In the genomic region with DNA sequence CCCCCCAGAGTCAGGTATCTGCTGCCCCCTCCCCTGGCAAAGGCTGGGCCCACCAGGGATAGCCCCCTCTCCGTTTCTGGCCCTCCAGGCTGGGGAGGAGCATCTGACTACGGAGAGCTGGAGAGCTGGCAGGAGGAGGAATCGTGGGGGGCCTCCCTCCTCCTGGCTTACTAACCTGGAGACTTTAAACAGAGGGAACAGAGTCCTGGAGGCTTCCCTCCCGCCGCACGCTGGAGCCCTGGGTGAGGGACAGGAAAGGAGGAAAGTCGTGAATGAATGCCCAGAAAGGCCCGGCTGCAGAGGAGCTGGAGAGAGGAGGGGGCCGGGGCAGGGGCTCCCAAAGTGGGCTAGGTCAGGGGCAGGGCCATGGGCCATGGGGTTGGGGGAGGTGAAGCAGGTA, we compare ENCODE assay signal across 18 cellular contexts. TPM values are rescaled to one million over a fixed set of nuclear protein-coding genes. Genes with fewer than 3 reads are reported as not detected.
DNase-seq lines count a peak whose midpoint lies in the region; ATAC-seq and TF ChIP-seq lines count a peak whose summit lies in the region.
"Had no signal": no experiment of that assay in that cellular context is flagged by ENCODE, and none has a peak within 500 bp of the region (broad histone marks: within the 10 kb centered on the region; RNA-seq: fewer than 3 reads in every experiment).

No MANE protein-coding gene starts in this region.

- peak overlapping the region; percentile 60 for H3K4me2 ChIP-seq in neural progenitor cell

- peak; percentile 66 for DNase-seq in H7
- DNase-seq in NT2/D1 (ENCODE audit: low read depth, low spot score), result no peak
- DNase-seq in ecto neural progenitor cell (ENCODE audit: low spot score), result peak; percentile 48
- DNase-seq in neural progenitor cell (ENCODE audit: low spot score), result peak; percentile 23
- DNase-seq in omental fat pad (ENCODE audit: low spot score), result no peak
- DNase-seq in NCI-H187 treated with DMSO at 0.1 percent for 48 hours (lab: John Stamatoyannopoulos, UW), result no peak
- no peak for DNase-seq in NCI-H2171 treated with DMSO at 0.1 percent for 48 hours (lab: John Stamatoyannopoulos, UW)
- DNase-seq: ACHN; BE2C; C1 segment of cervical spinal cord; CD4-positive, CD25-positive, alpha-beta regulatory T cell; CD8-positive, alpha-beta memory T cell; COR-L47; DMS 273 treated with DMSO at 0.1 percent for 48 hours; DMS53; DND-41; EL; HCEC 1CT had no signal

- H3K4me3 ChIP-seq in H7 (ENCODE audit: insufficient read depth, low read depth, low read length) (no peak overlapping the region), NT2/D1 (ENCODE audit: insufficient read length, low read depth) (no peak overlapping the region), neural progenitor cell (no peak overlapping the region)

- H3K79me2 ChIP-seq in neural progenitor cell (ENCODE audit: low read depth), result peaks cover 3% of the 10 kb centered on the region

- no peak overlapping the region for H3K4me3 Mint-ChIP-seq in neural progenitor cell
- H3K4me3 Mint-ChIP-seq: CD4-positive, CD25-positive, alpha-beta regulatory T cell; CD8-positive, alpha-beta memory T cell had no signal

- H3K36me3 ChIP-seq in H7 (replicated peaks; ENCODE audit: control insufficient read depth, insufficient read depth, low read length), result no peaks in the 10 kb centered on the region
- H3K36me3 ChIP-seq in NT2/D1 (ENCODE audit: insufficient read depth, insufficient read length, low read length), result no peaks in the 10 kb centered on the region
- no peaks in the 10 kb centered on the region for H3K36me3 ChIP-seq in neural progenitor cell
- H3K36me3 ChIP-seq: BE2C had no signal

- no peak for ATAC-seq in omental fat pad (ENCODE audit: low FRiP score)

- H3K9me3 ChIP-seq in NT2/D1 (ENCODE audit: insufficient read depth, low read length), result no peaks in the 10 kb centered on the region
- H3K9me3 ChIP-seq in neural progenitor cell (ENCODE audit: low read depth), result no peaks in the 10 kb centered on the region
- H3K9me3 ChIP-seq: BE2C had no signal

- H3K27me3 ChIP-seq in H7 (ENCODE audit: control insufficient read depth, insufficient read depth, low read length), result peaks cover 16% of the 10 kb centered on the region
- peaks cover 2% of the 10 kb centered on the region for H3K27me3 ChIP-seq in NT2/D1 (ENCODE audit: insufficient read depth, insufficient read length)
- no peaks in the 10 kb centered on the region for H3K27me3 ChIP-seq in neural progenitor cell
- H3K27me3 ChIP-seq: BE2C had no signal

- no peak overlapping the region for H3K27ac Mint-ChIP-seq in neural progenitor cell

- H3K4me1 ChIP-seq in NT2/D1 (ENCODE audit: insufficient read depth, insufficient read length) (peaks cover 70% of the 10 kb centered on the region), neural progenitor cell (peaks cover 53% of the 10 kb centered on the region)

- no peaks in the 10 kb centered on the region for H3K36me3 Mint-ChIP-seq in neural progenitor cell
- H3K36me3 Mint-ChIP-seq: CD4-positive, CD25-positive, alpha-beta regulatory T cell; CD8-positive, alpha-beta memory T cell had no signal

- TF ChIP-seq CTCF in neural progenitor cell (IDR thresholded peaks at IDR 0.05) (no peak), omental fat pad (IDR thresholded peaks at IDR 0.05) (no peak)

- peak overlapping the region; percentile 29 for H3K9ac ChIP-seq in NT2/D1 (ENCODE audit: insufficient read length, low read depth)
- H3K9ac ChIP-seq in neural progenitor cell, result no peak overlapping the region

- peaks cover 82% of the 10 kb centered on the region for H3K4me1 Mint-ChIP-seq in neural progenitor cell

- H3F3A ChIP-seq in neural progenitor cell (ENCODE audit: low read depth), result peaks cover 20% of the 10 kb centered on the region

- H3K27ac ChIP-seq in neural progenitor cell, result no peak overlapping the region

- peaks cover 90% of the 10 kb centered on the region for H4K20me1 ChIP-seq in neural progenitor cell (ENCODE audit: low read depth)

- H3K27me3 Mint-ChIP-seq in neural progenitor cell (ENCODE audit: insufficient read depth, low read depth), result peaks cover 3% of the 10 kb centered on the region

- H3K9me3 Mint-ChIP-seq in neural progenitor cell, result no peaks in the 10 kb centered on the region
- H3K9me3 Mint-ChIP-seq: CD4-positive, CD25-positive, alpha-beta regulatory T cell; CD8-positive, alpha-beta memory T cell had no signal

- H2AFZ ChIP-seq in neural progenitor cell (replicated peaks), result no peak overlapping the region

RNA-seq across cellular contexts. Expression of gene SRCIN1, which starts 9.9 kb away (rescaled TPM):
- 2.3 TPM in 2 replicates for total RNA-seq in H7 (2014; rRNA removed; shearing (Covaris generic))
- total RNA-seq in neural progenitor cell (ENCODE audit: low replicate concordance) (3.8 and 15.6 TPM in 2 replicates), omental fat pad (1 to 10 TPM; 1.2 to 5.6 (median 2.7) TPM)
- total RNA-seq: CD4-positive, CD25-positive, alpha-beta regulatory T cell had no signal

Comparison
In these comparisons a context has a peak if more than half of its experiments do, and no peak if none do; other contexts are left out.
1. DNase-seq: peak in H7 (single experiment), ecto neural progenitor cell (single experiment) and neural progenitor cell (single experiment); none in NT2/D1 (single experiment), omental fat pad (single experiment), NCI-H187 treated with DMSO at 0.1 percent for 48 hours (single experiment) and NCI-H2171 treated with DMSO at 0.1 percent for 48 hours (single experiment).